Comparison of ENCODE assay signal across 15 cellular contexts in the genomic region with DNA sequence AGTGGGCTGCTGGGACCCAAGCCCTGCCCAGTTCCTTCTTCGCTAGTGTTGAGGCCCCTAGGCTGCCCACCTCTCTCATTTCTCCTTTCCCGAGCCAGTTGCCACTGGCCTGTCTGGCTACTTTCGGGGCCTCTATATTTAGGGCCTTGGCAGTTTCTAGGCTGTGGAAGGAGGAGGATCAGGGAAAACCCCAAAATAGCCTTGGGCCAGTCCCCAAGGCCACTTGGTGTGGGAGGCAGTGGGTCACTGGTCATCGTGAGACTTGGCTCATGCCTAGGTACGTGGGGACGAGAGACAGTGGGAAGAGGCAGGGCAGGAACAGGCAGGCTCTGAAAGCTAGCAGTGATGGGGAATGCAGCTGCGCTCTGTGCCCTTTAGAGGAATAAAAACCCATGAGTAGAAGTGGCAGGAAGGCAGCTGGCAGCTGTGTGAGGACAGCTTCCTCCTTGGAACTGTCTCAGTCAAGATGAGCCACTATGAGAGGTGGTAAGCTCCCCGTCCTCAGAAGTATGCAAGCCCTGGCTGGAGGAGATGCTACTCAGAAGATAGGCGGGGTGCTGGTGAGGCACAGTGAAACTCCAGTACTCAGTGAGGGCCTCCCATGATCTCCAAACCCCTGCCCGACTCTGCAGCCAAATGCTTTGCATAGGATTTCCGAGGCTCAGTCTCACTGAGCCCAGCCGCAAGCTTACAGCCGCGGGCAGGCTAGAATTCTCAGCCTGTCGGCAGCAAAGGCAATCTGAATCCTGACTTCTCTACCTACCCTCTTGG. TPM values are rescaled to one million over a fixed set of nuclear protein-coding genes. Genes with fewer than 3 reads are reported as not detected.
DNase-seq lines count a peak whose midpoint lies in the region; ATAC-seq, FAIRE-seq and TF ChIP-seq lines count a peak whose summit lies in the region.
"Not testable (repeated sequence)": the region's sequence is repeated elsewhere in the genome, so short reads cannot be mapped to it uniquely, and the experiment has no call there.
"Had no signal": no experiment of that assay in that cellular context is flagged by ENCODE, and none has a peak within 500 bp of the region (broad histone marks: within the 10 kb centered on the region; RNA-seq: fewer than 3 reads in every experiment).

No MANE protein-coding gene starts in this region.

- not testable (repeated sequence) for H3K9me3 ChIP-seq in testis

- H3K4me3 ChIP-seq in testis = not testable (repeated sequence)

- not testable (repeated sequence) for DNase-seq in GM18507 (ENCODE audit: extremely low spot score, insufficient read length, low read depth)
- DNase-seq in activated CD4-positive, alpha-beta T cell treated with anti-CD3 and anti-CD28 coated beads for 48 hours = peak; percentile 25
- DNase-seq in left cardiac atrium (peak; percentile 11), testis (peak; percentile 42)

- not testable (repeated sequence) for H3K27me3 ChIP-seq in testis

- not testable (repeated sequence) for H3K36me3 ChIP-seq in testis (ENCODE audit: low read depth, missing control alignments)

- intact Hi-C loops in left cardiac atrium (cut with DNase I); testis (cut with DNase I; ENCODE audit: low total_unique reads): not testable (repeated sequence)

- 3% methylated on average over 3 of the region's 15 CpGs; no CpG with 5 or more reads in 1 of the 2 donors for WGBS in testis, 2 donors

- peak; percentile 95 for FAIRE-seq in GM18507 (lab: Jason Lieb, UNC)

- not testable (repeated sequence) for H3K27ac ChIP-seq in testis

- not testable (repeated sequence) for TF ChIP-seq POLR2A in testis (IDR thresholded peaks at IDR 0.05)

- not testable (repeated sequence) for H3K4me1 ChIP-seq in testis

- not testable (repeated sequence) for TF ChIP-seq CTCF in testis (IDR thresholded peaks at IDR 0.05)

- ATAC-seq in GM19372 (IDR thresholded peaks at IDR 0.05; ENCODE audit: low read depth, unreplicated experiment) = peak; percentile 52
- ATAC-seq in GM21723 (IDR thresholded peaks at IDR 0.05; ENCODE audit: unreplicated experiment) = peak; percentile 65
- ATAC-seq in HG02973 (IDR thresholded peaks at IDR 0.05; ENCODE audit: unreplicated experiment) = peak; percentile 51
- ATAC-seq in HG03439 (IDR thresholded peaks at IDR 0.05; ENCODE audit: unreplicated experiment) = peak; percentile 54
- ATAC-seq in left cardiac atrium = not testable (repeated sequence)

RNA-seq across cellular contexts. Expression of a gene that starts 2.8 kb away (rescaled TPM):
- 10 to 100 TPM; 16.2 to 33.5 TPM for total RNA-seq in left cardiac atrium
- total RNA-seq in testis = 10 to 100 TPM; 28.0 to 49.0 TPM
- 43.3 TPM for polyA plus RNA-seq in testis (ENCODE audit: insufficient read depth, low read depth, low replicate concordance)

RNA-seq across cellular contexts. Expression of a gene that starts 28.8 kb away (rescaled TPM):
- total RNA-seq in left cardiac atrium = 10 to 100 TPM in 1 of 2 donors, 1 to 10 TPM in 1; 8.3 to 19.2 TPM
- 10 to 100 TPM; 22.5 to 24.2 TPM for total RNA-seq in testis
- polyA plus RNA-seq in testis (ENCODE audit: insufficient read depth, low read depth, low replicate concordance) = 27.4 TPM

RNA-seq across cellular contexts. Expression of a gene that starts 36.4 kb away (rescaled TPM):
- total RNA-seq in left cardiac atrium (not detected), testis (10 to 100 TPM in 1 of 2 donors, 1 to 10 TPM in 1; 1.4 to 10.6 TPM)
- polyA plus RNA-seq in testis (ENCODE audit: insufficient read depth, low read depth, low replicate concordance) = 3.3 TPM
- total RNA-seq: dermis blood vessel endothelial cell, esophagus muscularis mucosa, heart right ventricle, omental fat pad, smooth muscle cell had no signal
- polyA plus RNA-seq: heart right ventricle, IgD-negative memory B cell, keratinocyte, smooth muscle cell had no signal

RNA-seq across cellular contexts. Expression of a gene that starts 41.4 kb away (rescaled TPM):
- total RNA-seq in left cardiac atrium = 10 to 100 TPM in 1 of 2 donors, 1 to 10 TPM in 1; 9.2 to 14.6 TPM
- total RNA-seq in testis = 10 to 100 TPM; 31.3 to 45.5 TPM
- 66.4 TPM for polyA plus RNA-seq in testis (ENCODE audit: insufficient read depth, low read depth, low replicate concordance)

RNA-seq across cellular contexts. Expression of a gene that starts 57.7 kb away (rescaled TPM):
- 1 to 10 TPM; 1.9 to 4.2 TPM for total RNA-seq in left cardiac atrium
- total RNA-seq in testis = 10 to 100 TPM in 1 of 2 donors, 1 to 10 TPM in 1; 7.6 to 10.2 TPM
- 1.4 TPM for polyA plus RNA-seq in testis (ENCODE audit: insufficient read depth, low read depth, low replicate concordance)
